8 cellular contexts compared by ENCODE assay signal in genomic region chr3:32313723-32314473, GRCh38.
A peak's percentile ranks its signal among the peaks of the same experiment; 100 is the strongest.
DNase-seq lines count a peak whose midpoint lies in the region; ATAC-seq and TF ChIP-seq lines count a peak whose summit lies in the region.

No MANE protein-coding gene starts in this region.

- H3K27me3 ChIP-seq in left lung, result no peaks in the 10 kb centered on the region

- TF ChIP-seq CTCF in left lung (IDR thresholded peaks at IDR 0.05), result no peak

- in situ Hi-C loops in ACHN (cut with HindIII; ENCODE audit: low pct_ligation_motif_present, low pct_unique_long_range_greater_than_20kb, low sequenced_read_pairs), result no loop called here

- H3K27ac ChIP-seq in left lung, result peak overlapping the region in 1 of 2 donors; percentile 0

- no peaks in the 10 kb centered on the region for H3K36me3 ChIP-seq in left lung

- DNase-seq in ACHN (peak; percentile 48), LoVo (ENCODE audit: low spot score) (peak; percentile 51), left lung (no peak), NCI-H146 (lab: John Stamatoyannopoulos, UW) (no peak), mucosa of gallbladder (ENCODE audit: low spot score) (no peak)
- DNase-seq in activated naive CD4-positive, alpha-beta T cell treated with anti-CD3 and anti-CD28 coated beads, Interleukin-2, amount 50 U/mL, for 16 hours, result peak; percentile 36

- H3K4me3 ChIP-seq in left lung, result no peak overlapping the region

- peaks cover 3 to 5% of the 10 kb centered on the region in 2 donors for H3K4me1 ChIP-seq in left lung

- H3K9me3 ChIP-seq in left lung, result no peaks in the 10 kb centered on the region

- intact Hi-C loops in left lung (cut with DNase I), result no loop called here

- ATAC-seq in left lung (peak; percentile 91), GM18502 (IDR thresholded peaks at IDR 0.05; ENCODE audit: poor library complexity, unreplicated experiment) (no peak), HG02938 (IDR thresholded peaks at IDR 0.05; ENCODE audit: unreplicated experiment) (no peak)

Comparison
In these comparisons a context has a peak if more than half of its experiments do, and no peak if none do; other contexts are left out.
1. DNase-seq: peak in ACHN (single experiment), LoVo (single experiment) and activated naive CD4-positive, alpha-beta T cell treated with anti-CD3 and anti-CD28 coated beads, Interleukin-2, amount 50 U/mL, for 16 hours (single experiment); none in left lung (0 of 2), NCI-H146 (single experiment) and mucosa of gallbladder (single experiment).